In genomic region chr3:49165771-49166751, GRCh38 we compare ENCODE assay signal across 8 cellular contexts. TPM values are rescaled to one million over a fixed set of nuclear protein-coding genes. Genes with fewer than 3 reads are reported as not detected.
DNase-seq lines count a peak whose midpoint lies in the region; ATAC-seq and TF ChIP-seq lines count a peak whose summit lies in the region.

TSS of gene CCDC71 (minus strand) at chr3:49166331. CDS start at chr3:49164208, 2,123 bp downstream.

- H3K27me3 ChIP-seq in BLaER1 (no peaks in the 10 kb centered on the region), adipocyte (replicated peaks; ENCODE audit: control insufficient read depth, insufficient read depth, low read length) (no peaks in the 10 kb centered on the region), prostate gland (replicated peaks; ENCODE audit: insufficient read depth) (no peaks in the 10 kb centered on the region), upper lobe of right lung (no peaks in the 10 kb centered on the region)

- TF ChIP-seq CTCF in prostate gland (IDR thresholded peaks at IDR 0.05) (no peak), upper lobe of right lung (IDR thresholded peaks at IDR 0.05) (no peak)

- peak within 1 kb of the TSS; percentile 94 for H3K4me2 ChIP-seq in BLaER1

- H3K9me3 ChIP-seq in BLaER1 (no peaks in the 10 kb centered on the region), adipocyte (ENCODE audit: control insufficient read depth, low read length) (no peaks in the 10 kb centered on the region), prostate gland (no peaks in the 10 kb centered on the region), upper lobe of right lung (no peaks in the 10 kb centered on the region)

- POLR2A ChIA-PET in T-cell (lab: Charles Lee) = no interaction called here

- CTCF ChIA-PET in T-cell (lab: Charles Lee) = interaction anchor here in 1 of 2 donors (1.2 kb wide), 1 partner anchor 137 kb away, joined by 3 read pairs; the partner anchor contains the start of gene IMPDH2

- H3K27ac Mint-ChIP-seq in T-cell = peak within 1 kb of the TSS; percentile 91 to 94

- H3K36me3 Mint-ChIP-seq in T-cell = peaks cover 10% of the 10 kb centered on the region

- peak within 1 kb of the TSS; percentile 75 for H3K4me3 ChIP-seq in BLaER1
- H3K4me3 ChIP-seq in adipocyte (ENCODE audit: low read length) = peak within 1 kb of the TSS; percentile 91
- peak within 1 kb of the TSS; percentile 87 to 98 for H3K4me3 ChIP-seq in prostate gland
- peak within 1 kb of the TSS; percentile 92 for H3K4me3 ChIP-seq in upper lobe of right lung

- peaks cover 53% of the 10 kb centered on the region for H3K4me1 ChIP-seq in BLaER1
- peaks cover 20% of the 10 kb centered on the region for H3K4me1 ChIP-seq in adipocyte (ENCODE audit: control insufficient read depth, insufficient read depth, low read length)
- peaks cover 5% of the 10 kb centered on the region for H3K4me1 ChIP-seq in prostate gland (replicated peaks)
- peaks cover 29% of the 10 kb centered on the region for H3K4me1 ChIP-seq in upper lobe of right lung

- peak within 1 kb of the TSS; percentile 91 to 97 (median 92) for H3K4me3 Mint-ChIP-seq in T-cell

- H4K20me1 ChIP-seq in BLaER1 = peaks cover 8% of the 10 kb centered on the region

- 2% methylated on average over 62 of the region's 69 CpGs for WGBS in prostate gland

- ATAC-seq in GM19351 (IDR thresholded peaks at IDR 0.05; ENCODE audit: unreplicated experiment) = peak; percentile 74
- peak; percentile 82 to 88 (median 86) for ATAC-seq in T-cell (replicated peaks in 1 of 4)
- ATAC-seq in left cardiac atrium = peak; percentile 77 to 87
- ATAC-seq in upper lobe of right lung = peak; percentile 85

- intact Hi-C loops in left cardiac atrium (cut with DNase I) = no loop called here
- intact Hi-C loops in prostate gland (cut with DNase I) = no loop called here
- intact Hi-C loops in upper lobe of right lung (cut with DNase I) = loop anchor here (5.0 kb wide), 1 partner anchor 281 kb away; no protein-coding TSS in a partner anchor

- H3K36me3 ChIP-seq in BLaER1 (peaks cover 31% of the 10 kb centered on the region), adipocyte (ENCODE audit: control insufficient read depth, insufficient read depth, low read length, severe bottlenecking) (peaks cover 17% of the 10 kb centered on the region), prostate gland (no peaks in the 10 kb centered on the region), upper lobe of right lung (peaks cover 13% of the 10 kb centered on the region)

- peak; percentile 16 for TF ChIP-seq POLR2A in prostate gland (IDR thresholded peaks at IDR 0.05)

- DNase-seq in Kasumi-1 (lab: John Stamatoyannopoulos, UW) (peak; percentile 56 to 59), T-cell (peak; percentile 49 to 79 (median 70)), adipocyte (ENCODE audit: low read depth) (peak; percentile 81), left cardiac atrium (peak; percentile 87), prostate gland (ENCODE audit: low spot score) (peak; percentile 23), upper lobe of right lung (peak; percentile 91)

- H3K27ac ChIP-seq in BLaER1 = peak within 1 kb of the TSS; percentile 89
- H3K27ac ChIP-seq in prostate gland = peak within 1 kb of the TSS; percentile 82 to 86
- peak within 1 kb of the TSS; percentile 86 for H3K27ac ChIP-seq in upper lobe of right lung

- H3K9me3 Mint-ChIP-seq in T-cell = no peaks in the 10 kb centered on the region

- peaks cover 0 to 2% of the 10 kb centered on the region in 2 donors for H3K27me3 Mint-ChIP-seq in T-cell

- H3K9ac ChIP-seq in BLaER1 = peak within 1 kb of the TSS; percentile 85
- H3K9ac ChIP-seq in adipocyte (ENCODE audit: low read length) = peak within 1 kb of the TSS; percentile 91

- H3K4me1 Mint-ChIP-seq in T-cell = peaks cover 42 to 49% (median 48%) of the 10 kb centered on the region in 3 donors

RNA-seq across cellular contexts. Expression of gene CCDC71, which starts in this region (rescaled TPM):
- total RNA-seq in T-cell (10 to 100 TPM; 20.4 to 37.0 (median 35.8) TPM), left cardiac atrium (10 to 100 TPM; 12.3 to 15.3 TPM), prostate gland (10 to 100 TPM; 44.2 to 47.0 TPM), upper lobe of right lung (22.1 TPM)

Comparison
In these comparisons a context has a peak if more than half of its experiments do, and no peak if none do; other contexts are left out.
1. Peak in every context shown above with its lines: DNase-seq, ATAC-seq, H3K4me3 ChIP-seq and H3K27ac ChIP-seq.
2. DNase-seq: peak in every context shown above with its lines; median percentile 91 in upper lobe of right lung; 87 in left cardiac atrium; 81 in adipocyte; 70 in T-cell; 58 in Kasumi-1; 23 in prostate gland.